Comparison of ENCODE assay signal across 6 cellular contexts in the genomic region with DNA sequence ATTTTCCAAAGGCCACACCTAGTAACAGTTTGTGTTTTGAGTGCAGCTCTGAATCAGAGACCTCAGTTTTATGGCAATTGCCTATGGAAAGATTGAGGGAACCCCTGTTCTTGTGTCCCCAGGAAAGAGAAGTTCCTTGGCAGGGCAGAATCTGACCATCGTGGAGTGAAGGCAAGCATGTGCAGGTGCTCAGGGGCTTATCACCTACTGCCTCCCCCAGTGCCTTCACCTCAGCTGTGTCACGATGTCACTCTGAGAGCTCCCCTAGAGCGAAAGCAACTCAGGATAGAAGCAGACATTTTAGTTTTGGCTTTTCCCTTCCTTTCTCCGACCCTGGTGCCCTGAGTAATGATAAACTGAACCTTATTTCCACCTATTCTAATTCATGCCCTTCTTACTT. TPM values are rescaled to one million over a fixed set of nuclear protein-coding genes. Genes with fewer than 3 reads are reported as not detected.
"Had no signal": no experiment of that assay in that cellular context is flagged by ENCODE, and none has a peak within 500 bp of the region (broad histone marks: within the 10 kb centered on the region; RNA-seq: fewer than 3 reads in every experiment).

No MANE protein-coding gene starts in this region.

- H3K4me3 Mint-ChIP-seq: GM23338, H9 had no signal

- DNase-seq: H9, HCEC 1CT, IMR-90 had no signal

- H3K9me3 Mint-ChIP-seq: GM23338 had no signal

- H3K27ac Mint-ChIP-seq: GM23338, H9 had no signal

- H3K4me1 Mint-ChIP-seq: H9 had no signal

- H3K4me3 ChIP-seq: GM23338 had no signal

RNA-seq across cellular contexts. Expression of a gene that starts 1.8 kb away (rescaled TPM):
- total RNA-seq: GM23338, H1, H9, HT-29, IMR-90 had no signal

RNA-seq across cellular contexts. Expression of a gene that starts 11.6 kb away (rescaled TPM):
- total RNA-seq: GM23338, H1, H9, HT-29, IMR-90 had no signal

RNA-seq across cellular contexts. Expression of a gene that starts 19.5 kb away (rescaled TPM):
- total RNA-seq: GM23338, H1, H9, IMR-90 had no signal

RNA-seq across cellular contexts. Expression of a gene that starts 35.1 kb away (rescaled TPM):
- total RNA-seq: GM23338, H1, H9, HT-29, IMR-90 had no signal

RNA-seq across cellular contexts. Expression of a gene that starts 48.9 kb away (rescaled TPM):
- total RNA-seq: GM23338, H1, H9, IMR-90 had no signal
